ENCODE assay signal across 9 cellular contexts in the genomic region with DNA sequence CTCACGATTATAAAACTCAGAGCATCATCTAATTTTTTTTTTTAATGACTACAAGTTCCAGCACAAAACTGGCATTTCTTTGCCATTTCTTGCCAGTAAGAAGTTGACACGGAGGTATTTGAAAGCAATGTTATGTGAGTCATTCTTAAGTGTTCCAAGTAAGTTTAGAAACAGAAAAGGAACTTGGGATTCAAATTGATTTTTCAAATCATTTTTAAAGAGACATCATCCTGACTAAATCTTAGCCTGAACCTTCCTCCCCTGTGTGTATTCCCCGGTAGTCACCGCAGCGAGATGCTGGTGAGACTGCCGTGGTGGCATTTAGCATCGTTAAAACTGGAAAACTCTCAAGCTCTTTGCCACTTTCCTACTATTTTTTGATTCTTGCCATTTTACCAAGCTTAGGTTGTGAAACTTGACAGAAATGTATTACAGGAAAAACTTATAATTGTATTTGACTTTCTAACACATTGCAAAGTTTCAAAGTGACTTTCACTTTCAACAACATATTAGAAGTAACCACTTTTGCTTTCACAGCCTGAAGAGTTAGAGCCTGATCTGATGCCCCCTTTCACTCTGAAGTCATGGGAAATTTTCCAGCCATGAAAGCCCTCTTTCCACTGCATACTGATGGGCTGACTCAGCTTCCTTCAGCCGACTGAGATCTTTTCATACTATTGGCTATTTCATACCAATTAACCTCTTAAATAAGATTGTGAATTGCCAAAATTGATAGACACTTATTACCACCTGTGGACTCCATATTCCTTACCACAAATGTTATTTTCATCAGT.
DNase-seq lines count a peak whose midpoint lies in the region; ATAC-seq and TF ChIP-seq lines count a peak whose summit lies in the region.
"Had no signal": no experiment of that assay in that cellular context is flagged by ENCODE, and none has a peak within 500 bp of the region (broad histone marks: within the 10 kb centered on the region; RNA-seq: fewer than 3 reads in every experiment).

No MANE protein-coding gene starts in this region.

- H3K79me1 ChIP-seq in mesendoderm (ENCODE audit: low read length) = no peaks in the 10 kb centered on the region

- TF ChIP-seq EP300 in upper lobe of left lung (IDR thresholded peaks at IDR 0.05) = no peak

- in situ Hi-C loops in astrocyte of the cerebellum (cut with HindIII; ENCODE audit: low sequenced_read_pairs) = no loop called here

- no peak overlapping the region for H3K9ac ChIP-seq in DND-41 (ENCODE audit: low read depth, low read length)
- H3K9ac ChIP-seq in mesendoderm (ENCODE audit: low read length) = no peak overlapping the region
- H3K9ac ChIP-seq: KMS-11 had no signal

- H2AK5ac ChIP-seq in mesendoderm (ENCODE audit: low read length) = no peak overlapping the region

- H3K27me3 ChIP-seq in DND-41 (ENCODE audit: insufficient read depth, low read length, poor library complexity) (no peaks in the 10 kb centered on the region), mesendoderm (ENCODE audit: insufficient read depth, low read length, poor library complexity) (no peaks in the 10 kb centered on the region), upper lobe of left lung (no peaks in the 10 kb centered on the region)

- no peaks in the 10 kb centered on the region for H4K20me1 ChIP-seq in DND-41 (ENCODE audit: insufficient read depth, low read length)

- H3K9me3 ChIP-seq in DND-41 (ENCODE audit: insufficient read depth, low read length, severe bottlenecking) = no peaks in the 10 kb centered on the region
- H3K9me3 ChIP-seq in upper lobe of left lung = no peaks in the 10 kb centered on the region

- H3K18ac ChIP-seq in mesendoderm (ENCODE audit: low read length) = no peak overlapping the region

- peaks cover 40% of the 10 kb centered on the region; the same call in 1 of the 2 replicates for H3K36me3 ChIP-seq in DND-41 (ENCODE audit: insufficient read depth, low read length)
- no peaks in the 10 kb centered on the region for H3K36me3 ChIP-seq in mesendoderm (ENCODE audit: control insufficient read depth, insufficient read depth, low read length)
- peaks cover 3 to 37% (median 13%) of the 10 kb centered on the region in 4 donors for H3K36me3 ChIP-seq in upper lobe of left lung

- no peak overlapping the region for H3K56ac ChIP-seq in mesendoderm (ENCODE audit: low read length)

- H3K23ac ChIP-seq in mesendoderm (ENCODE audit: low read length) = no peak overlapping the region

- no peak overlapping the region for H2BK5ac ChIP-seq in mesendoderm (ENCODE audit: low read length)

- H3K4me1 ChIP-seq in DND-41 (ENCODE audit: insufficient read depth, low read length) = no peaks in the 10 kb centered on the region
- H3K4me1 ChIP-seq in mesendoderm (ENCODE audit: control insufficient read depth, low read depth, low read length) = no peaks in the 10 kb centered on the region
- H3K4me1 ChIP-seq in upper lobe of left lung = peaks cover 0 to 8% (median 6%) of the 10 kb centered on the region in 4 donors

- ATAC-seq in DND-41 (ENCODE audit: insufficient read depth, low read depth) (peak; percentile 39; the same call in 1 of the 3 replicates), GM21576 (IDR thresholded peaks at IDR 0.05; ENCODE audit: unreplicated experiment) (peak; percentile 80), upper lobe of left lung (ENCODE audit: low FRiP score in 2 of 2) (peak in 1 of 2 donors; percentile 81)

- no peak overlapping the region for H4K8ac ChIP-seq in mesendoderm (ENCODE audit: low read depth, low read length)

- DNase-seq in DND-41 (no peak), LHCN-M2 (ENCODE audit: low read depth) (peak; percentile 91), astrocyte of the cerebellum (ENCODE audit: low read depth) (peak; percentile 84), mesendoderm (peak; percentile 74), upper lobe of left lung (no peak), NCI-H446 (lab: John Stamatoyannopoulos, UW) (no peak), NCI-H2029 (lab: John Stamatoyannopoulos, UW) (no peak)

- TF ChIP-seq CTCF in DND-41 (IDR thresholded peaks at IDR 0.05; ENCODE audit: borderline replicate concordance, extremely low read depth, low read length, poor library complexity, severe bottlenecking) (no peak), astrocyte of the cerebellum (IDR thresholded peaks at IDR 0.05; ENCODE audit: low read depth, low read length, missing control alignments) (no peak), upper lobe of left lung (IDR thresholded peaks at IDR 0.05) (no peak)

- TF ChIP-seq POLR2A in upper lobe of left lung (IDR thresholded peaks at IDR 0.05) = no peak

- H3K4me3 ChIP-seq in DND-41 (ENCODE audit: low read depth in 1 of 2, low read length in 2 of 2) = no peak overlapping the region
- H3K4me3 ChIP-seq in astrocyte of the cerebellum (ENCODE audit: low read depth, low read length) = peak overlapping the region; percentile 30
- H3K4me3 ChIP-seq in mesendoderm (ENCODE audit: low read length) = no peak overlapping the region
- H3K4me3 ChIP-seq in upper lobe of left lung = peak overlapping the region in 1 of 4 donors; percentile 5

- H4K5ac ChIP-seq in mesendoderm (ENCODE audit: low read length) = no peak overlapping the region

- H3K27ac ChIP-seq in DND-41 (ENCODE audit: low read length) (no peak overlapping the region), mesendoderm (ENCODE audit: low read depth, low read length) (no peak overlapping the region), upper lobe of left lung (peak overlapping the region; percentile 9 to 66 (median 54))
- H3K27ac ChIP-seq: KMS-11 had no signal

- H2BK15ac ChIP-seq in mesendoderm (replicated peaks; ENCODE audit: low read depth) = no peak overlapping the region

- H3K4me2 ChIP-seq in DND-41 (ENCODE audit: insufficient read depth, low read length) = no peak overlapping the region
- no peak overlapping the region for H3K4me2 ChIP-seq in mesendoderm (ENCODE audit: low read length)
- H3K4me2 ChIP-seq: KMS-11 had no signal

- no peak overlapping the region for H3K4ac ChIP-seq in mesendoderm (ENCODE audit: low read depth, low read length)

- WGBS in mesendoderm (ENCODE audit: extremely low coverage, insufficient coverage, low lambda C conversion rate) = no CpG with 5 or more reads among the region's 8 CpGs
- WGBS in upper lobe of left lung, 2 donors = 62 to 64% methylated on average over 8 of the region's 8 CpGs

- H3K79me2 ChIP-seq in DND-41 (ENCODE audit: insufficient read depth, low read length) (no peaks in the 10 kb centered on the region), mesendoderm (ENCODE audit: control insufficient read depth, insufficient read depth, low read length) (no peaks in the 10 kb centered on the region)

- no peak overlapping the region for H2AFZ ChIP-seq in DND-41 (ENCODE audit: low read depth, low read length)

- no peak overlapping the region for H2BK120ac ChIP-seq in mesendoderm (ENCODE audit: low read depth, low read length)

Comparison
In these comparisons a context has a peak if more than half of its experiments do, and no peak if none do; other contexts are left out.
1. DNase-seq: peak in LHCN-M2 (single experiment), astrocyte of the cerebellum (single experiment) and mesendoderm (single experiment); none in DND-41 (single experiment), upper lobe of left lung (0 of 2), NCI-H446 (0 of 2) and NCI-H2029 (single experiment).
2. H3K27ac ChIP-seq: peak in upper lobe of left lung (4 of 4); none in DND-41 (single experiment) and mesendoderm (single experiment).